In the genomic region with DNA sequence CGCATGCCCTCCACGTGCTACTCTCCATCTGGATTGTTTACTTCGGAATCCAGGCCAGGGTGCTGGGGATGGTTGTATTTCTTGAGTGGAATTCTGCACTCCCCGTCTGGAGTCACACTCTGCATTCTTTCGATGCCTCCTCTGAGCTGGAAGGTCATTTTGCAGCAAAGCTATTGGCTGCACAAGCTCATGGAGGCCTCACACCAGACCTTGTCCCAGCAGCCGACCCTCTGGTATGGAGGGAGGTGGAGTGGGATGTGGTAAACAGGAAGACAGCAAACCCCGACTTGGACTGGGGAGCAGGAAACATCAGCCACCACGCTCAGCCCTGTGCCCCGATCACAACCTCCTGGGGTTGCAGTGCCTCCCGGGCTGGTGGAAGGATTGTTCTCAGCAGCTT, we compare ENCODE assay signal across 21 cellular contexts.
DNase-seq lines count a peak whose midpoint lies in the region; ATAC-seq and TF ChIP-seq lines count a peak whose summit lies in the region.
"Had no signal": no experiment of that assay in that cellular context is flagged by ENCODE, and none has a peak within 500 bp of the region (broad histone marks: within the 10 kb centered on the region; RNA-seq: fewer than 3 reads in every experiment).

No MANE protein-coding gene starts in this region.

- 85 to 94% methylated on average over 6 to 7 of the region's 10 CpGs for WGBS in mesodermal cell (ENCODE audit: insufficient coverage in 2 of 2), 2 experiments

- H3K79me2 ChIP-seq in neural progenitor cell (ENCODE audit: low read depth) = no peaks in the 10 kb centered on the region

- H3K27ac Mint-ChIP-seq in HFFc6 (no peak overlapping the region), neural progenitor cell (no peak overlapping the region)
- H3K27ac Mint-ChIP-seq: H9 had no signal

- no peak for TF ChIP-seq CTCF in AG04449 (IDR thresholded peaks at IDR 0.05; ENCODE audit: insufficient read depth, low read length, missing control alignments)
- TF ChIP-seq CTCF in HFFc6 (IDR thresholded peaks at IDR 0.05) = no peak
- TF ChIP-seq CTCF in neural progenitor cell (IDR thresholded peaks at IDR 0.05) = no peak

- no peaks in the 10 kb centered on the region for H3K9me3 Mint-ChIP-seq in HFFc6
- H3K9me3 Mint-ChIP-seq in neural progenitor cell = no peaks in the 10 kb centered on the region
- H3K9me3 Mint-ChIP-seq: H9 had no signal

- no peaks in the 10 kb centered on the region for H4K20me1 ChIP-seq in neural progenitor cell (ENCODE audit: low read depth)

- DNase-seq in AG04449 (ENCODE audit: low read depth, low spot score) = peak; percentile 46
- DNase-seq in HFFc6 = peak; percentile 7
- peak; percentile 77 for DNase-seq in fibroblast of gingiva (ENCODE audit: low read depth)
- DNase-seq in KG1 (lab: John Stamatoyannopoulos, UW) = no peak
- no peak for DNase-seq in NCI-H82 (lab: John Stamatoyannopoulos, UW)
- no peak for DNase-seq in neural progenitor cell (ENCODE audit: low spot score)
- DNase-seq: 8988T; COR-L47; DMS153; EL; H9; NCI-H1436; NCI-H2029; NCI-H2171; NCI-H446; NCI-H69; NK-92 treated with Interleukin-12 subunit alpha and Interleukin-12 subunit beta, amount 100 ng/mL, for 24 hours; SHP77; SK-N-SH had no signal

- no peak overlapping the region for H3K9ac ChIP-seq in neural progenitor cell
- H3K9ac ChIP-seq: SK-N-SH had no signal

- peak overlapping the region; percentile 16 for H3K27ac ChIP-seq in mesodermal cell (ENCODE audit: low read depth, low read length, severe bottlenecking)
- no peak overlapping the region for H3K27ac ChIP-seq in neural progenitor cell

- H3K36me3 Mint-ChIP-seq in HFFc6 (ENCODE audit: low read depth) = no peaks in the 10 kb centered on the region
- H3K36me3 Mint-ChIP-seq in neural progenitor cell = no peaks in the 10 kb centered on the region

- H3K4me2 ChIP-seq in neural progenitor cell = no peak overlapping the region
- H3K4me2 ChIP-seq: SK-N-SH had no signal

- POLR2A ChIA-PET in AG04449 (lab: Yijun Ruan, JAX) = interaction anchor here (0.7 kb wide), 1 partner anchor 39 kb away, joined by 3 read pairs; no protein-coding TSS in a partner anchor

- H3K27me3 Mint-ChIP-seq in HFFc6 (ENCODE audit: insufficient read depth) (peaks cover 1% of the 10 kb centered on the region; the same call in 1 of the 2 replicates), neural progenitor cell (ENCODE audit: insufficient read depth, low read depth) (peaks cover 5% of the 10 kb centered on the region)

- H3K9me3 ChIP-seq in mesodermal cell (ENCODE audit: control insufficient read depth, low read length) = no peaks in the 10 kb centered on the region
- H3K9me3 ChIP-seq in neural progenitor cell (ENCODE audit: low read depth) = no peaks in the 10 kb centered on the region
- H3K9me3 ChIP-seq: SK-N-SH had no signal

- H3K4me3 Mint-ChIP-seq in HFFc6 = no peak overlapping the region
- H3K4me3 Mint-ChIP-seq in neural progenitor cell = no peak overlapping the region
- H3K4me3 Mint-ChIP-seq: H9 had no signal

- H3K4me1 Mint-ChIP-seq in HFFc6 (ENCODE audit: low read depth) (peaks cover 28% of the 10 kb centered on the region), neural progenitor cell (no peaks in the 10 kb centered on the region)

- no peak for ATAC-seq in GM18909 (IDR thresholded peaks at IDR 0.05; ENCODE audit: poor library complexity, unreplicated experiment)

- no peaks in the 10 kb centered on the region for H3K36me3 ChIP-seq in mesodermal cell (ENCODE audit: control insufficient read depth, insufficient read depth, low read length)
- no peaks in the 10 kb centered on the region for H3K36me3 ChIP-seq in neural progenitor cell

- H3K4me1 ChIP-seq in mesodermal cell (ENCODE audit: control insufficient read depth, insufficient read depth, low read length, poor library complexity, severe bottlenecking) (no peaks in the 10 kb centered on the region), neural progenitor cell (no peaks in the 10 kb centered on the region)

- H3F3A ChIP-seq in neural progenitor cell (ENCODE audit: low read depth) = no peaks in the 10 kb centered on the region

- no peak overlapping the region for H3K4me3 ChIP-seq in AG04449 (ENCODE audit: low read depth, low read length)
- H3K4me3 ChIP-seq in mesodermal cell (ENCODE audit: extremely low read depth, insufficient read depth, low read length, poor library complexity, severe bottlenecking) = no peak overlapping the region
- H3K4me3 ChIP-seq in neural progenitor cell = no peak overlapping the region

- CTCF ChIA-PET in AG04449 (lab: Yijun Ruan, JAX) = interaction anchor here (1.2 to 1.6 kb wide), 2 partner anchors 114 to 311 kb away, joined by 3 to 4 read pairs; no protein-coding TSS in a partner anchor

- H2AFZ ChIP-seq in neural progenitor cell (replicated peaks) = no peak overlapping the region

- H3K27me3 ChIP-seq in neural progenitor cell = no peaks in the 10 kb centered on the region

Comparison
In these comparisons a context has a peak if more than half of its experiments do, and no peak if none do; other contexts are left out.
1. DNase-seq: peak in AG04449 (single experiment), HFFc6 (single experiment) and fibroblast of gingiva (single experiment); none in KG1 (single experiment), NCI-H82 (single experiment) and neural progenitor cell (single experiment).